ENCODE assay signal across 1 cellular context in the genomic region with DNA sequence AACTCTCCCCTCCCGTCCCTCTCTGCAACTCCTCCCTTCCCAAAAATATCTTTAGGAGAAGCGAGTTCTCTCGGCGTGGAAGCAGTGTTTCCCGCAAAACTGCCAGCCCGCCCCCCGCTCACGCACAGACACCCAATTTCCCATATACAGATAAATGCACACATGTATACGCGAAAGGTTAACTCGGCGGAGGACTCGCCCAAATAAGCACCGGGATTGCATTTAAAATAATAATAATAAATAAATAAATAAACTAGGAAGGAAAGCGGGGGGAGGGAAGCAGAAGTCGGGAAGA.
TF ChIP-seq lines count a peak whose summit lies in the region.

No MANE protein-coding gene starts in this region.

TF ChIP-seq in SK-N-SH, 30 proteins besides CTCF, POLR2A, EP300 and RAD21 (continued from another document):
- TF ChIP-seq REST (IDR thresholded peaks at IDR 0.05; ENCODE audit: low read depth, low read length) (no peak), FOXM1 (IDR thresholded peaks at IDR 0.05; ENCODE audit: low read depth) (no peak), EZH2phosphoT487 (IDR thresholded peaks at IDR 0.05; ENCODE audit: borderline replicate concordance, low read depth) (no peak), TEAD4 (IDR thresholded peaks at IDR 0.05; ENCODE audit: borderline replicate concordance, insufficient read depth) (no peak), MEF2A (IDR thresholded peaks at IDR 0.05; ENCODE audit: borderline replicate concordance, low read depth) (no peak)
